Comparison of ENCODE assay signal across 10 cellular contexts in genomic region chr7:76054129-76055120, GRCh38. TPM values are rescaled to one million over a fixed set of nuclear protein-coding genes. Genes with fewer than 3 reads are reported as not detected.
DNase-seq lines count a peak whose midpoint lies in the region; ATAC-seq and TF ChIP-seq lines count a peak whose summit lies in the region.
"Had no signal": no experiment of that assay in that cellular context is flagged by ENCODE, and none has a peak within 500 bp of the region (broad histone marks: within the 10 kb centered on the region; RNA-seq: fewer than 3 reads in every experiment).

No MANE protein-coding gene starts in this region.

- H2BK120ac ChIP-seq in H9 (ENCODE audit: low read depth, low read length, poor library complexity, severe bottlenecking), result no peak overlapping the region

- no peak overlapping the region for H2BK5ac ChIP-seq in H9 (ENCODE audit: insufficient read length, low read length)

- H3K4me1 Mint-ChIP-seq in H9, result peaks cover 8 to 13% of the 10 kb centered on the region in 2 experiments
- H3K4me1 Mint-ChIP-seq in osteocyte (ENCODE audit: unreplicated experiment), result peaks cover 7% of the 10 kb centered on the region
- peaks cover 39% of the 10 kb centered on the region for H3K4me1 Mint-ChIP-seq in activated CD4-positive, alpha-beta memory T cell treated with anti-CD3 and anti-CD28 coated beads, Interleukin-2, amount 10 ng/mL, durations not matched to agents 7 days and 5 days
- H3K4me1 Mint-ChIP-seq in CD4-positive, alpha-beta T cell (ENCODE audit: low read depth), result peaks cover 25% of the 10 kb centered on the region

- H3K9me3 Mint-ChIP-seq in H9 (no peaks in the 10 kb centered on the region), osteocyte (ENCODE audit: unreplicated experiment) (no peaks in the 10 kb centered on the region)
- H3K9me3 Mint-ChIP-seq in activated CD4-positive, alpha-beta memory T cell treated with anti-CD3 and anti-CD28 coated beads, Interleukin-2, amount 10 ng/mL, durations not matched to agents 7 days and 5 days, result no peaks in the 10 kb centered on the region
- no peaks in the 10 kb centered on the region for H3K9me3 Mint-ChIP-seq in CD4-positive, alpha-beta T cell

- CTCF ChIA-PET in activated CD4-positive, alpha-beta memory T cell treated with anti-CD3 and anti-CD28 coated beads, Interleukin-2, amount 10 ng/mL, durations not matched to agents 7 days and 5 days (lab: Charles Lee), result interaction anchor here (2.3 kb wide), 1 partner anchor 34 kb away, joined by 6 read pairs; no protein-coding TSS in a partner anchor
- CTCF ChIA-PET in CD4-positive, alpha-beta T cell (lab: Charles Lee), result no interaction called here

- H4K91ac ChIP-seq in H9 (ENCODE audit: insufficient read length, low read depth, low read length), result no peak overlapping the region

- no peaks in the 10 kb centered on the region for H4K20me1 ChIP-seq in H9 (ENCODE audit: control insufficient read depth, insufficient read depth, insufficient read length)

- peak overlapping the region in 1 of 2 experiments; percentile 50; a peak in 2 of 5 replicates for H3K4me3 Mint-ChIP-seq in H9
- no peak overlapping the region for H3K4me3 Mint-ChIP-seq in osteocyte (ENCODE audit: unreplicated experiment)
- H3K4me3 Mint-ChIP-seq in activated CD4-positive, alpha-beta memory T cell treated with anti-CD3 and anti-CD28 coated beads, Interleukin-2, amount 10 ng/mL, durations not matched to agents 7 days and 5 days, result no peak overlapping the region
- H3K4me3 Mint-ChIP-seq in CD4-positive, alpha-beta T cell, result no peak overlapping the region

- no peak overlapping the region for H2AK5ac ChIP-seq in H9 (ENCODE audit: insufficient read length, low read length)

- peaks cover 5% of the 10 kb centered on the region for H3K79me1 ChIP-seq in H9 (ENCODE audit: insufficient read depth, low read depth, low read length, poor library complexity, severe bottlenecking)

- H3K27ac ChIP-seq in H9 (ENCODE audit: insufficient read length, low read depth, low read length), result no peak overlapping the region
- no peak overlapping the region for H3K27ac ChIP-seq in CD4-positive, alpha-beta T cell (ENCODE audit: low read depth, low read length)
- H3K27ac ChIP-seq: tibial nerve had no signal

- H2AFZ ChIP-seq in H9 (ENCODE audit: low read length), result no peak overlapping the region

- H3K18ac ChIP-seq in H9 (ENCODE audit: insufficient read length, low read depth, low read length), result no peak overlapping the region

- H3K4me1 ChIP-seq in H9 (ENCODE audit: insufficient read depth, low read length), result peaks cover under 1% of the 10 kb centered on the region; the same call in 1 of the 2 replicates

- no peak overlapping the region for H3K9ac ChIP-seq in H9 (ENCODE audit: extremely low read depth, insufficient read length, low read length)

- H2BK15ac ChIP-seq in H9 (ENCODE audit: low read depth, low read length), result no peak overlapping the region

- no peak for TF ChIP-seq CTCF in H9 (conservative IDR thresholded peaks at IDR 0.05)
- no peak for TF ChIP-seq CTCF in epithelial cell of proximal tubule (conservative IDR thresholded peaks at IDR 0.05; ENCODE audit: low read depth, low read length)
- no peak for TF ChIP-seq CTCF in osteocyte (IDR thresholded peaks at IDR 0.05)
- TF ChIP-seq CTCF in CD4-positive, alpha-beta T cell (IDR thresholded peaks at IDR 0.05), result no peak

- H3K14ac ChIP-seq in H9 (ENCODE audit: insufficient read depth, low read length), result no peak overlapping the region

- POLR2A ChIA-PET in activated CD4-positive, alpha-beta memory T cell treated with anti-CD3 and anti-CD28 coated beads, Interleukin-2, amount 10 ng/mL, durations not matched to agents 7 days and 5 days (lab: Charles Lee), result no interaction called here
- POLR2A ChIA-PET in CD4-positive, alpha-beta T cell (lab: Charles Lee), result no interaction called here

- no CpG with 5 or more reads among the region's 18 CpGs for WGBS in H9 (ENCODE audit: extremely low coverage, insufficient read length, low lambda C conversion rate)

- no peaks in the 10 kb centered on the region for H3K9me3 ChIP-seq in H9 (ENCODE audit: control insufficient read depth, low read depth, low read length)
- no peaks in the 10 kb centered on the region for H3K9me3 ChIP-seq in CD4-positive, alpha-beta T cell (ENCODE audit: control insufficient read depth, low read length)
- H3K9me3 ChIP-seq: pancreas, tibial nerve had no signal

- no peak overlapping the region for H3K23ac ChIP-seq in H9 (ENCODE audit: insufficient read length, low read depth, low read length)

- H2BK12ac ChIP-seq in H9 (ENCODE audit: insufficient read length, low read depth, low read length), result no peak overlapping the region

- H3K23me2 ChIP-seq in H9 (ENCODE audit: insufficient read length, low read depth, low read length, poor library complexity, severe bottlenecking), result no peaks in the 10 kb centered on the region

- no peak overlapping the region for H2BK20ac ChIP-seq in H9 (ENCODE audit: low read depth, low read length, poor library complexity, severe bottlenecking)

- no peak overlapping the region for H3K4ac ChIP-seq in H9 (ENCODE audit: low read depth, low read length)

- H3K36me3 Mint-ChIP-seq in H9 (ENCODE audit: insufficient read depth in 1 of 3, low read depth in 3 of 3) (peaks cover 38 to 60% (median 57%) of the 10 kb centered on the region in 3 experiments), osteocyte (ENCODE audit: unreplicated experiment) (peaks cover 18% of the 10 kb centered on the region)
- H3K36me3 Mint-ChIP-seq in activated CD4-positive, alpha-beta memory T cell treated with anti-CD3 and anti-CD28 coated beads, Interleukin-2, amount 10 ng/mL, durations not matched to agents 7 days and 5 days (ENCODE audit: low read depth), result peaks cover 47% of the 10 kb centered on the region
- H3K36me3 Mint-ChIP-seq in CD4-positive, alpha-beta T cell (ENCODE audit: low read depth), result peaks cover 63% of the 10 kb centered on the region

- DNase-seq in H9 (no peak), NOMO-1 (lab: John Stamatoyannopoulos, UW; ENCODE audit: unreplicated experiment in 2 of 2) (peak; percentile 89 to 98), epithelial cell of proximal tubule (ENCODE audit: low read depth) (peak; percentile 78), osteocyte (ENCODE audit: extremely low spot score, unreplicated experiment) (no peak), HuH-7.5 (ENCODE audit: low spot score) (no peak)
- no peak for DNase-seq in activated CD4-positive, alpha-beta memory T cell treated with anti-CD3 and anti-CD28 coated beads, Interleukin-2, amount 10 ng/mL, durations not matched to agents 7 days and 5 days
- no peak for DNase-seq in activated naive CD4-positive, alpha-beta T cell treated with Interleukin-2 at 50 U/mL for 16 hours
- no peak for DNase-seq in CD4-positive, alpha-beta T cell

- ATAC-seq in CD4-positive, alpha-beta T cell (ENCODE audit: poor library complexity), result no peak

- H4K5ac ChIP-seq in H9 (ENCODE audit: insufficient read length, low read depth, low read length), result no peak overlapping the region

- intact Hi-C loops in CD4-positive, alpha-beta T cell (cut with DNase I, micrococcal nuclease), result no loop called here

- H3K27me3 Mint-ChIP-seq in H9 (ENCODE audit: low read depth) (no peaks in the 10 kb centered on the region), osteocyte (ENCODE audit: unreplicated experiment) (no peaks in the 10 kb centered on the region)
- no peaks in the 10 kb centered on the region for H3K27me3 Mint-ChIP-seq in activated CD4-positive, alpha-beta memory T cell treated with anti-CD3 and anti-CD28 coated beads, Interleukin-2, amount 10 ng/mL, durations not matched to agents 7 days and 5 days
- no peaks in the 10 kb centered on the region for H3K27me3 Mint-ChIP-seq in CD4-positive, alpha-beta T cell

- H3K56ac ChIP-seq in H9 (ENCODE audit: insufficient read length, low read depth, low read length), result no peak overlapping the region

- H4K8ac ChIP-seq in H9 (replicated peaks; ENCODE audit: insufficient read length, low read depth, low read length), result no peak overlapping the region

- H3K79me2 ChIP-seq in H9 (ENCODE audit: insufficient read depth, low read length), result peaks cover 20% of the 10 kb centered on the region; the same call in 1 of the 2 replicates

- no peak overlapping the region for H3K4me3 ChIP-seq in epithelial cell of proximal tubule (ENCODE audit: low read depth, low read length)
- H3K4me3 ChIP-seq: pancreas, tibial nerve had no signal

- H3T11ph ChIP-seq in H9 (ENCODE audit: low read length), result no peak overlapping the region

- H3K4me2 ChIP-seq in H9 (ENCODE audit: insufficient read depth, insufficient read length, low read length), result no peak overlapping the region

- H3K27ac Mint-ChIP-seq in H9 (peak overlapping the region; percentile 53 to 92 (median 55); a peak in 2 of 7 replicates), osteocyte (ENCODE audit: unreplicated experiment) (peak overlapping the region; percentile 23)
- no peak overlapping the region for H3K27ac Mint-ChIP-seq in activated CD4-positive, alpha-beta memory T cell treated with anti-CD3 and anti-CD28 coated beads, Interleukin-2, amount 10 ng/mL, durations not matched to agents 7 days and 5 days
- no peak overlapping the region for H3K27ac Mint-ChIP-seq in CD4-positive, alpha-beta T cell

- H3K27me3 ChIP-seq in H9 (ENCODE audit: insufficient read depth, low read length), result no peaks in the 10 kb centered on the region
- H3K27me3 ChIP-seq in CD4-positive, alpha-beta T cell (ENCODE audit: control insufficient read depth, insufficient read depth, low read length), result no peaks in the 10 kb centered on the region
- H3K27me3 ChIP-seq: pancreas, tibial nerve had no signal

RNA-seq across cellular contexts. Expression of gene MDH2, which starts 6.5 kb away (rescaled TPM):
- total RNA-seq in H9 (2021), result 257 and 260 TPM in 2 replicates
- total RNA-seq in epithelial cell of proximal tubule, result 123 and 162 TPM in 2 replicates
- total RNA-seq in osteocyte, result 119 and 133 TPM in 2 replicates
- total RNA-seq in activated CD4-positive, alpha-beta memory T cell treated with anti-CD3 and anti-CD28 coated beads, Interleukin-2, amount 10 ng/mL, durations not matched to agents 7 days and 5 days, result 100 to 1,000 TPM; 159 to 161 TPM
- 10 to 100 TPM; 66.4 to 68.3 TPM for total RNA-seq in CD4-positive, alpha-beta T cell

RNA-seq across cellular contexts. Expression of gene STYXL1, which starts 6.6 kb away (rescaled TPM):
- total RNA-seq in H9 (2021), result 35.1 and 38.7 TPM in 2 replicates
- 78.0 and 83.6 TPM in 2 replicates for total RNA-seq in epithelial cell of proximal tubule
- 29.7 and 32.5 TPM in 2 replicates for total RNA-seq in osteocyte
- total RNA-seq in activated CD4-positive, alpha-beta memory T cell treated with anti-CD3 and anti-CD28 coated beads, Interleukin-2, amount 10 ng/mL, durations not matched to agents 7 days and 5 days, result 10 to 100 TPM; 37.3 to 40.4 TPM
- total RNA-seq in CD4-positive, alpha-beta T cell, result 1 to 10 TPM; 8.4 to 8.5 TPM

Comparison
In these comparisons a context has a peak if more than half of its experiments do, and no peak if none do; other contexts are left out.
1. DNase-seq: peak in NOMO-1 (2 of 2) and epithelial cell of proximal tubule (single experiment); none in H9 (single experiment), osteocyte (single experiment), HuH-7.5 (single experiment), activated CD4-positive, alpha-beta memory T cell treated with anti-CD3 and anti-CD28 coated beads, Interleukin-2, amount 10 ng/mL, durations not matched to agents 7 days and 5 days (single experiment), activated naive CD4-positive, alpha-beta T cell treated with Interleukin-2 at 50 U/mL for 16 hours (single experiment) and CD4-positive, alpha-beta T cell (0 of 10).
2. H3K27ac Mint-ChIP-seq: peak in H9 (3 of 3) and osteocyte (single experiment); none in activated CD4-positive, alpha-beta memory T cell treated with anti-CD3 and anti-CD28 coated beads, Interleukin-2, amount 10 ng/mL, durations not matched to agents 7 days and 5 days (single experiment) and CD4-positive, alpha-beta T cell (single experiment).